ENCODE assay signal across 8 cellular contexts in genomic region chr16:2340564-2341455, GRCh38. TPM values are rescaled to one million over a fixed set of nuclear protein-coding genes. Genes with fewer than 3 reads are reported as not detected.
A peak's percentile ranks its signal among the peaks of the same experiment; 100 is the strongest.
DNase-seq lines count a peak whose midpoint lies in the region; ATAC-seq and TF ChIP-seq lines count a peak whose summit lies in the region.

ABCA3 (minus strand) TSS chr16:2340728; CDS start chr16:2326466, 14,262 bp downstream.

- no peaks in the 10 kb centered on the region for H3K9me3 Mint-ChIP-seq in activated T-cell treated with anti-CD3 and anti-CD28 coated beads, Interleukin-2, amount 50 U/mL, for 4 hours

- peak within 1 kb of the TSS; percentile 83 to 93 (median 85) for H3K4me3 ChIP-seq in esophagus muscularis mucosa

- H3K36me3 Mint-ChIP-seq in activated T-cell treated with anti-CD3 and anti-CD28 coated beads, Interleukin-2, amount 50 U/mL, for 4 hours (ENCODE audit: insufficient read depth): no peaks in the 10 kb centered on the region

- TF ChIP-seq EP300 in Ishikawa (IDR thresholded peaks at IDR 0.05; ENCODE audit: borderline replicate concordance) (no peak; the same call in 1 of the 2 replicates), esophagus muscularis mucosa (IDR thresholded peaks at IDR 0.05) (no peak)

- peaks cover 3% of the 10 kb centered on the region for H3K27me3 Mint-ChIP-seq in activated T-cell treated with anti-CD3 and anti-CD28 coated beads, Interleukin-2, amount 50 U/mL, for 4 hours (ENCODE audit: low read depth)

- H3K27me3 ChIP-seq in esophagus muscularis mucosa: no peaks in the 10 kb centered on the region

- peak; percentile 69 for ATAC-seq in GM21619 (IDR thresholded peaks at IDR 0.05; ENCODE audit: unreplicated experiment)
- peak; percentile 89 to 90 for ATAC-seq in activated T-cell treated with anti-CD3 and anti-CD28 coated beads, Interleukin-2, amount 50 U/mL, for 4 hours

- TF ChIP-seq RAD21 in Ishikawa (IDR thresholded peaks at IDR 0.05; ENCODE audit: low read depth): peak; percentile 68

- no peak for TF ChIP-seq POLR2A in esophagus muscularis mucosa (IDR thresholded peaks at IDR 0.05; ENCODE audit: low read depth)

- intact Hi-C loops in esophagus muscularis mucosa (cut with DNase I): loop anchor here (2.0 to 5.0 kb wide), 2 partner anchors 81 to 160 kb away; no protein-coding TSS in a partner anchor

- no peaks in the 10 kb centered on the region for H3K9me3 ChIP-seq in esophagus muscularis mucosa

- DNase-seq in DMS53 treated with DMSO at 0.1 percent for 48 hours (lab: John Stamatoyannopoulos, UW; ENCODE audit: unreplicated experiment): peak; percentile 78
- DNase-seq in OCI-M2 (lab: John Stamatoyannopoulos, UW; ENCODE audit: unreplicated experiment): peak; percentile 68
- peak; percentile 95 for DNase-seq in activated T-cell treated with anti-CD3 and anti-CD28 coated beads, Interleukin-2, amount 50 U/mL, for 4 hours
- peak; percentile 97 for DNase-seq in esophagus muscularis mucosa (ENCODE audit: extremely low spot score)
- peak; percentile 87 for DNase-seq in myocyte (ENCODE audit: low read depth)
- DNase-seq in stimulated activated CD8-positive, alpha-beta memory T cell treated with anti-CD3 and anti-CD28 coated beads, Interleukin-7, amount 100 ng/mL, for 4 hours (ENCODE audit: low read depth in 2 of 2): peak; percentile 78 to 87

- peak; percentile 98 to 100 (median 99) for TF ChIP-seq CTCF in esophagus muscularis mucosa (IDR thresholded peaks at IDR 0.05)

- no peaks in the 10 kb centered on the region for H3K36me3 ChIP-seq in esophagus muscularis mucosa

- peak within 1 kb of the TSS; percentile 81 for H3K4me3 Mint-ChIP-seq in activated T-cell treated with anti-CD3 and anti-CD28 coated beads, Interleukin-2, amount 50 U/mL, for 4 hours

- peaks cover 19 to 43% (median 26%) of the 10 kb centered on the region in 4 donors for H3K4me1 ChIP-seq in esophagus muscularis mucosa

- peaks cover 13% of the 10 kb centered on the region for H3K4me1 Mint-ChIP-seq in activated T-cell treated with anti-CD3 and anti-CD28 coated beads, Interleukin-2, amount 50 U/mL, for 4 hours (ENCODE audit: low read depth)

- H3K27ac ChIP-seq in esophagus muscularis mucosa (replicated peaks in 1 of 4): peak within 1 kb of the TSS; percentile 61 to 79 (median 66)

- 20% methylated on average over 7 of the region's 110 CpGs for WGBS in esophagus muscularis mucosa

TF ChIP-seq in Ishikawa, 13 proteins besides CTCF, POLR2A, EP300 and RAD21:
- TF ChIP-seq FOXM1 (IDR thresholded peaks at IDR 0.05; ENCODE audit: borderline replicate concordance, low read depth): no peak
- TF ChIP-seq EGR1 (IDR thresholded peaks at IDR 0.05): no peak; the same call in 1 of the 2 replicates
- TF ChIP-seq TEAD4 (IDR thresholded peaks at IDR 0.05): no peak
- no peak for TF ChIP-seq CREB1 (IDR thresholded peaks at IDR 0.05; ENCODE audit: low read depth)
- no peak; the same call in 1 of the 2 replicates for TF ChIP-seq TAF1 (IDR thresholded peaks at IDR 0.05; ENCODE audit: low read depth)
- no peak for TF ChIP-seq REST (IDR thresholded peaks at IDR 0.05; ENCODE audit: low read depth)
- peak; percentile 100 for TF ChIP-seq MAX (IDR thresholded peaks at IDR 0.05)
- TF ChIP-seq TCF12 (IDR thresholded peaks at IDR 0.05; ENCODE audit: low read depth): no peak; the same call in 1 of the 2 replicates
- TF ChIP-seq NFIC (IDR thresholded peaks at IDR 0.05): no peak
- peak; percentile 45; the same call in 1 of the 2 replicates for TF ChIP-seq USF1 (IDR thresholded peaks at IDR 0.05)

RNA-seq across cellular contexts. Expression of gene ABCA3, which starts in this region (rescaled TPM):
- total RNA-seq in activated T-cell treated with anti-CD3 and anti-CD28 coated beads, Interleukin-2, amount 50 U/mL, for 4 hours: 1 to 10 TPM; 2.4 to 3.7 (median 2.7) TPM
- total RNA-seq in esophagus muscularis mucosa (10 to 100 TPM; 10.4 to 30.7 (median 18.1) TPM), myocyte (7.0 and 12.1 TPM in 2 replicates)
- polyA plus RNA-seq in myocyte (2012): 8.4 TPM

Comparison
In these comparisons a context has a peak if more than half of its experiments do, and no peak if none do; other contexts are left out.
1. Peak in every context shown above with its lines: DNase-seq, ATAC-seq, H3K4me3 ChIP-seq and H3K27ac ChIP-seq.